ENCODE assay signal across 9 cellular contexts in genomic region chr3:111801697-111802655, GRCh38. TPM values are rescaled to one million over a fixed set of nuclear protein-coding genes. Genes with fewer than 3 reads are reported as not detected.
DNase-seq lines count a peak whose midpoint lies in the region; ATAC-seq and TF ChIP-seq lines count a peak whose summit lies in the region.
"Had no signal": no experiment of that assay in that cellular context is flagged by ENCODE, and none has a peak within 500 bp of the region (broad histone marks: within the 10 kb centered on the region; RNA-seq: fewer than 3 reads in every experiment).

No MANE protein-coding gene starts in this region.

- H3K4me3 ChIP-seq in choroid plexus epithelial cell (ENCODE audit: low read depth, low read length), result no peak overlapping the region
- H3K4me3 ChIP-seq in subcutaneous abdominal adipose tissue (ENCODE audit: low read depth in 1 of 5, low read length in 5 of 5), result no peak overlapping the region

- H3K27me3 ChIP-seq in subcutaneous abdominal adipose tissue (ENCODE audit: control insufficient read depth in 5 of 5, insufficient read depth in 4 of 5, low read length in 5 of 5), result no peaks in the 10 kb centered on the region

- no peaks in the 10 kb centered on the region for H3K9me3 Mint-ChIP-seq in natural killer cell

- no peak overlapping the region for H3K4me3 Mint-ChIP-seq in natural killer cell

- peak overlapping the region; percentile 88 for H3K27ac ChIP-seq in subcutaneous abdominal adipose tissue (ENCODE audit: low read depth, low read length)

- no peaks in the 10 kb centered on the region for H3K36me3 Mint-ChIP-seq in natural killer cell

- H3K4me1 Mint-ChIP-seq in natural killer cell, result no peaks in the 10 kb centered on the region

- peak overlapping the region in 2 of 5 donors; percentile 32 to 79 for H3K9ac ChIP-seq in subcutaneous abdominal adipose tissue (ENCODE audit: low read length in 5 of 5)

- H3K4me1 ChIP-seq in subcutaneous abdominal adipose tissue (ENCODE audit: control insufficient read depth in 5 of 5, insufficient read depth in 5 of 5, low read length in 5 of 5), result peaks cover 7 to 36% (median 30%) of the 10 kb centered on the region in 5 donors

- no peaks in the 10 kb centered on the region for H3K36me3 ChIP-seq in subcutaneous abdominal adipose tissue (ENCODE audit: control insufficient read depth in 5 of 5, insufficient read depth in 5 of 5, low read length in 5 of 5)

- no peak for ATAC-seq in GM21529 (IDR thresholded peaks at IDR 0.05; ENCODE audit: unreplicated experiment)
- ATAC-seq in natural killer cell, result no peak

- TF ChIP-seq CTCF in choroid plexus epithelial cell (conservative IDR thresholded peaks at IDR 0.05; ENCODE audit: low read depth, low read length), result no peak
- no peak for TF ChIP-seq CTCF in natural killer cell (IDR thresholded peaks at IDR 0.05)

- H3K27me3 Mint-ChIP-seq in natural killer cell (ENCODE audit: low read depth in 2 of 2), result no peaks in the 10 kb centered on the region

- H3K27ac Mint-ChIP-seq in natural killer cell, result no peak overlapping the region

- no peaks in the 10 kb centered on the region for H3K9me3 ChIP-seq in subcutaneous abdominal adipose tissue (ENCODE audit: control insufficient read depth in 5 of 5, low read length in 5 of 5)

- intact Hi-C loops in natural killer cell (cut with micrococcal nuclease), result no loop called here

- DNase-seq in HS-27A (ENCODE audit: low read depth) (peak; percentile 72), choroid plexus epithelial cell (ENCODE audit: low read depth) (peak; percentile 90), left kidney (ENCODE audit: low read depth, low spot score) (peak; percentile 26), NCI-H2081 treated with DMSO at 0.1 percent for 48 hours (lab: John Stamatoyannopoulos, UW) (no peak), NOMO-1 (lab: John Stamatoyannopoulos, UW; ENCODE audit: unreplicated experiment in 2 of 2) (no peak), natural killer cell (no peak)
- DNase-seq: activated T-cell treated with anti-CD3 and anti-CD28 coated beads for 4 hours had no signal

RNA-seq across cellular contexts. Expression of gene PHLDB2, which starts 57.1 kb away (rescaled TPM):
- 10 to 100 TPM; 63.3 to 93.4 (median 64.0) TPM for total RNA-seq in natural killer cell

Comparison
In these comparisons a context has a peak if more than half of its experiments do, and no peak if none do; other contexts are left out.
1. DNase-seq: peak in HS-27A (single experiment), choroid plexus epithelial cell (single experiment) and left kidney (single experiment); none in NCI-H2081 treated with DMSO at 0.1 percent for 48 hours (single experiment), NOMO-1 (0 of 2) and natural killer cell (single experiment).